Comparison of ENCODE assay signal across 9 cellular contexts in the genomic region with DNA sequence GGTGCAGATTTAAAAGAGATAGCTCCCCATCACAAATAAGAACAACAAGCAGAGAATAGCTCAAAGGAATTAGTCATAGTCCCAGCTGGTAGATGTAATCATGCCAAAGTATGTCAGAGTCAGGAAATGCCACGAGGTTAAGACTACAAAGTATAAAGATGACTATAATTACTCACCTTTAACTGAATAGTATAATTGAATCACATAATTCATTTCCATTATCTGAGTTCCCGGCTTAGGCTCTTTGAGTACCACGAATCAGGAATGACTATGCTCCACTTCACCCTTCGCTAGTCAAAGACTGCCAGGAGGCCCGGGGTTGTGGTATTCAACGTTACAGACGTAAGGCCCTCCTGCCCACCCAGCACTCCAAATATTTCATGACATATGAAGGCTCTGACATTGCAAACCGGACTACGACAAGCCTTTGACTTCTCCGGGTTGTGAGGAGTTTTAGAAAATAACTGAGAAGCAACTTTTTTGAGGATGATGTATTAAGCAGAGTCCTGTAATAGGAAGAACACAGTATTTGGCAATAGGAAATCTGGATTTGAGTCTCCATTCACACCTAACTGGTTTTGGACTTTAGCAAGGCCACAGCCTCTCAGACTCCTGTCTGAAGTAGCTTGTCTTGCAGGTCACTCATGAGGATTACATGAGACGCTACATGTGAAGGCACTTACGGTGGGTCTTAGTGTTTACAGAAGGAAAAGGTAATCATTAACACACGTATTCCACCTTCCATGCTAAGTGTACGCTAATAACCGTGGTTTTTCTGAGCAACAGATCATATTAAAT.
A peak's percentile ranks its signal among the peaks of the same experiment; 100 is the strongest.
DNase-seq lines count a peak whose midpoint lies in the region; ATAC-seq and TF ChIP-seq lines count a peak whose summit lies in the region.
"Had no signal": no experiment of that assay in that cellular context is flagged by ENCODE, and none has a peak within 500 bp of the region (broad histone marks: within the 10 kb centered on the region; RNA-seq: fewer than 3 reads in every experiment).

No MANE protein-coding gene starts in this region.

- no peak overlapping the region for H3K4me3 ChIP-seq in right atrium auricular region

- peak; percentile 64 for ATAC-seq in activated CD4-positive, alpha-beta T cell treated with anti-CD3 and anti-CD28 coated beads for 36 hours
- no peak for ATAC-seq in WTC11
- no peak for ATAC-seq in HG03432 (IDR thresholded peaks at IDR 0.05; ENCODE audit: unreplicated experiment)

- peaks cover 0 to 10% of the 10 kb centered on the region in 2 donors for H3K4me1 ChIP-seq in right atrium auricular region

- H3K4me1 Mint-ChIP-seq in activated CD4-positive, alpha-beta T cell treated with anti-CD3 and anti-CD28 coated beads for 36 hours, result peaks cover 42% of the 10 kb centered on the region
- peaks cover 46% of the 10 kb centered on the region for H3K4me1 Mint-ChIP-seq in activated CD4-positive, alpha-beta memory T cell treated with anti-CD3 and anti-CD28 coated beads for 36 hours (ENCODE audit: low read depth)
- peaks cover 5% of the 10 kb centered on the region for H3K4me1 Mint-ChIP-seq in WTC11

- intact Hi-C loops in activated CD4-positive, alpha-beta T cell treated with anti-CD3 and anti-CD28 coated beads for 36 hours (cut with DNase I, micrococcal nuclease), result loop anchor here (1.0 to 10.0 kb wide), 8 partner anchors 46 to 1081 kb away; partner anchors contain the start of genes BTF3 (in 1 of the 2), GFM2 (in 1 of the 2) and NSA2 (in 1 of the 2)
- intact Hi-C loops in activated CD4-positive, alpha-beta memory T cell treated with anti-CD3 and anti-CD28 coated beads for 36 hours (cut with micrococcal nuclease), result loop anchor here (1.0 to 10.0 kb wide), 9 partner anchors 109 to 1896 kb away; partner anchors contain the start of genes ANKRA2, GCNT4, HEXB and IQGAP2

- H3K27ac ChIP-seq in right atrium auricular region, result peak overlapping the region; percentile 41 to 48

- POLR2A ChIA-PET in activated CD4-positive, alpha-beta T cell treated with anti-CD3 and anti-CD28 coated beads for 36 hours (lab: Charles Lee), result interaction anchor here (0.7 to 1.0 kb wide), 2 partner anchors 11 to 571 kb away, joined by 3 read pairs; no protein-coding TSS in a partner anchor
- POLR2A ChIA-PET in activated CD4-positive, alpha-beta memory T cell treated with anti-CD3 and anti-CD28 coated beads for 36 hours (lab: Charles Lee), result no interaction called here
- POLR2A ChIA-PET in WTC11 (lab: Charles Lee), result no interaction called here

- H3K36me3 ChIP-seq in right atrium auricular region, result no peaks in the 10 kb centered on the region

- no peaks in the 10 kb centered on the region for H3K27me3 ChIP-seq in right atrium auricular region

- TF ChIP-seq CTCF in right atrium auricular region (IDR thresholded peaks at IDR 0.05) (no peak), WTC11 (IDR thresholded peaks at IDR 0.05) (no peak)

- H3K9me3 ChIP-seq in right atrium auricular region, result no peaks in the 10 kb centered on the region

- H3K36me3 Mint-ChIP-seq in activated CD4-positive, alpha-beta T cell treated with anti-CD3 and anti-CD28 coated beads for 36 hours (ENCODE audit: low read depth), result no peaks in the 10 kb centered on the region
- H3K36me3 Mint-ChIP-seq in activated CD4-positive, alpha-beta memory T cell treated with anti-CD3 and anti-CD28 coated beads for 36 hours, result no peaks in the 10 kb centered on the region
- no peaks in the 10 kb centered on the region for H3K36me3 Mint-ChIP-seq in WTC11

- no peaks in the 10 kb centered on the region for H3K27me3 Mint-ChIP-seq in activated CD4-positive, alpha-beta T cell treated with anti-CD3 and anti-CD28 coated beads for 36 hours
- H3K27me3 Mint-ChIP-seq in activated CD4-positive, alpha-beta memory T cell treated with anti-CD3 and anti-CD28 coated beads for 36 hours, result peaks cover 5% of the 10 kb centered on the region
- no peaks in the 10 kb centered on the region for H3K27me3 Mint-ChIP-seq in WTC11 (ENCODE audit: low read depth)

- peak overlapping the region; percentile 79 for H3K27ac Mint-ChIP-seq in activated CD4-positive, alpha-beta T cell treated with anti-CD3 and anti-CD28 coated beads for 36 hours
- H3K27ac Mint-ChIP-seq in activated CD4-positive, alpha-beta memory T cell treated with anti-CD3 and anti-CD28 coated beads for 36 hours, result peak overlapping the region; percentile 69
- H3K27ac Mint-ChIP-seq in WTC11, result no peak overlapping the region

- H3K4me3 Mint-ChIP-seq in activated CD4-positive, alpha-beta T cell treated with anti-CD3 and anti-CD28 coated beads for 36 hours, result peak overlapping the region; percentile 19
- peak overlapping the region; percentile 16 for H3K4me3 Mint-ChIP-seq in activated CD4-positive, alpha-beta memory T cell treated with anti-CD3 and anti-CD28 coated beads for 36 hours
- no peak overlapping the region for H3K4me3 Mint-ChIP-seq in WTC11

- no peaks in the 10 kb centered on the region for H3K9me3 Mint-ChIP-seq in activated CD4-positive, alpha-beta T cell treated with anti-CD3 and anti-CD28 coated beads for 36 hours (ENCODE audit: low read depth)
- H3K9me3 Mint-ChIP-seq in activated CD4-positive, alpha-beta memory T cell treated with anti-CD3 and anti-CD28 coated beads for 36 hours, result no peaks in the 10 kb centered on the region
- no peaks in the 10 kb centered on the region for H3K9me3 Mint-ChIP-seq in WTC11

- DNase-seq in activated CD4-positive, alpha-beta T cell treated with anti-CD3 and anti-CD28 coated beads for 36 hours, result peak; percentile 45
- no peak for DNase-seq in activated CD4-positive, alpha-beta T cell treated with anti-CD3 and anti-CD28 coated beads for 1 hour
- peak; percentile 56 for DNase-seq in activated CD4-positive, alpha-beta memory T cell treated with anti-CD3 and anti-CD28 coated beads for 36 hours
- no peak for DNase-seq in right atrium auricular region (ENCODE audit: low spot score)
- DNase-seq in stromal cell of bone marrow (ENCODE audit: low read depth), result peak; percentile 55
- DNase-seq in NOMO-1 treated with DMSO at 0.1 percent for 48 hours (lab: John Stamatoyannopoulos, UW; ENCODE audit: unreplicated experiment), result no peak
- DNase-seq in WTC11 (ENCODE audit: low spot score), result no peak
- DNase-seq: DND-41 had no signal

- CTCF ChIA-PET in activated CD4-positive, alpha-beta T cell treated with anti-CD3 and anti-CD28 coated beads for 36 hours (lab: Charles Lee), result interaction anchor here (1.1 kb wide), 1 partner anchor 255 kb away, joined by 3 read pairs; no protein-coding TSS in a partner anchor
- CTCF ChIA-PET in activated CD4-positive, alpha-beta memory T cell treated with anti-CD3 and anti-CD28 coated beads for 36 hours (lab: Charles Lee), result interaction anchor here (1.1 to 1.5 kb wide), 3 partner anchors 57 to 674 kb away, joined by 3 to 7 read pairs (median 6); partner anchors contain the start of gene ENC1
- CTCF ChIA-PET in WTC11 (lab: Charles Lee), result no interaction called here

TF ChIP-seq in WTC11, 78 proteins besides CTCF, POLR2A, EP300 and RAD21 (continues in another document):
- TF ChIP-seq NR3C1 (CRISPR knock-in tag; conservative IDR thresholded peaks at IDR 0.05; ENCODE audit: low read depth) (no peak), ZNF138 (CRISPR knock-in tag; conservative IDR thresholded peaks at IDR 0.05) (no peak), ZNF396 (CRISPR knock-in tag; IDR thresholded peaks at IDR 0.05; ENCODE audit: borderline replicate concordance) (no peak), ZNF532 (CRISPR knock-in tag; IDR thresholded peaks at IDR 0.05; ENCODE audit: borderline replicate concordance) (no peak)
- TF ChIP-seq, protein P1, sequence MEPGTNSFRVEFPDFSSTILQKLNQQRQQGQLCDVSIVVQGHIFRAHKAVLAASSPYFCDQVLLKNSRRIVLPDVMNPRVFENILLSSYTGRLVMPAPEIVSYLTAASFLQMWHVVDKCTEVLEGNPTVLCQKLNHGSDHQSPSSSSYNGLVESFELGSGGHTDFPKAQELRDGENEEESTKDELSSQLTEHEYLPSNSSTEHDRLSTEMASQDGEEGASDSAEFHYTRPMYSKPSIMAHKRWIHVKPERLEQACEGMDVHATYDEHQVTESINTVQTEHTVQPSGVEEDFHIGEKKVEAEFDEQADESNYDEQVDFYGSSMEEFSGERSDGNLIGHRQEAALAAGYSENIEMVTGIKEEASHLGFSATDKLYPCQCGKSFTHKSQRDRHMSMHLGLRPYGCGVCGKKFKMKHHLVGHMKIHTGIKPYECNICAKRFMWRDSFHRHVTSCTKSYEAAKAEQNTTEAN (CRISPR knock-in tag; IDR thresholded peaks at IDR 0.05), result no peak

Comparison
In these comparisons a context has a peak if more than half of its experiments do, and no peak if none do; other contexts are left out.
1. DNase-seq: peak in activated CD4-positive, alpha-beta T cell treated with anti-CD3 and anti-CD28 coated beads for 36 hours (single experiment), activated CD4-positive, alpha-beta memory T cell treated with anti-CD3 and anti-CD28 coated beads for 36 hours (single experiment) and stromal cell of bone marrow (single experiment); none in activated CD4-positive, alpha-beta T cell treated with anti-CD3 and anti-CD28 coated beads for 1 hour (single experiment), right atrium auricular region (single experiment), NOMO-1 treated with DMSO at 0.1 percent for 48 hours (single experiment) and WTC11 (single experiment).